Comparison of ENCODE assay signal across 2 cellular contexts in genomic region chr4:374298-375160, GRCh38.
A peak's percentile ranks its signal among the peaks of the same experiment; 100 is the strongest.
TF ChIP-seq lines count a peak whose summit lies in the region.

No MANE protein-coding gene starts in this region.

TF ChIP-seq in GM23338, 12 proteins besides CTCF, POLR2A, EP300 and RAD21 (continued from another document):
- TF ChIP-seq REST (IDR thresholded peaks at IDR 0.05; ENCODE audit: unreplicated experiment) (no peak), STAT1 (IDR thresholded peaks at IDR 0.05; ENCODE audit: unreplicated experiment) (no peak), EZH2phosphoT487 (IDR thresholded peaks at IDR 0.05; ENCODE audit: unreplicated experiment) (no peak)

TF ChIP-seq in GM12878, 131 proteins besides CTCF, POLR2A, EP300 and RAD21 (continued from another document):
- TF ChIP-seq CBX5 (IDR thresholded peaks at IDR 0.05; ENCODE audit: low read depth), result peak; percentile 53; the same call in 1 of the 2 replicates
